Comparison of ENCODE assay signal across 10 cellular contexts in genomic region chr5:172478256-172478655, GRCh38. TPM values are rescaled to one million over a fixed set of nuclear protein-coding genes. Genes with fewer than 3 reads are reported as not detected.
"Had no signal": no experiment of that assay in that cellular context is flagged by ENCODE, and none has a peak within 500 bp of the region (broad histone marks: within the 10 kb centered on the region; RNA-seq: fewer than 3 reads in every experiment).

No MANE protein-coding gene starts in this region.

- H3K4me1 ChIP-seq: left lung, neural progenitor cell had no signal

- H3K27me3 ChIP-seq: left lung, neural progenitor cell, neutrophil, tibial nerve, upper lobe of left lung, vagina had no signal

- H3K27ac ChIP-seq: left lung, lower lobe of right lung, neural progenitor cell, neutrophil, parathyroid adenoma, spleen, tibial nerve, upper lobe of left lung, vagina had no signal

- H3K36me3 ChIP-seq: left lung, lower lobe of right lung, neural progenitor cell, neutrophil, spleen, tibial nerve, upper lobe of left lung, vagina had no signal

- H3K9me3 ChIP-seq: left lung, lower lobe of right lung, neutrophil, tibial nerve, upper lobe of left lung, vagina had no signal

- H3K4me3 ChIP-seq: left lung, lower lobe of right lung, neural progenitor cell, spleen, tibial nerve, upper lobe of left lung, vagina had no signal

RNA-seq across cellular contexts. Expression of gene SH3PXD2B, which starts 23.9 kb away (rescaled TPM):
- polyA plus RNA-seq: immature natural killer cell had no signal
